11 cellular contexts compared by ENCODE assay signal in the genomic region with DNA sequence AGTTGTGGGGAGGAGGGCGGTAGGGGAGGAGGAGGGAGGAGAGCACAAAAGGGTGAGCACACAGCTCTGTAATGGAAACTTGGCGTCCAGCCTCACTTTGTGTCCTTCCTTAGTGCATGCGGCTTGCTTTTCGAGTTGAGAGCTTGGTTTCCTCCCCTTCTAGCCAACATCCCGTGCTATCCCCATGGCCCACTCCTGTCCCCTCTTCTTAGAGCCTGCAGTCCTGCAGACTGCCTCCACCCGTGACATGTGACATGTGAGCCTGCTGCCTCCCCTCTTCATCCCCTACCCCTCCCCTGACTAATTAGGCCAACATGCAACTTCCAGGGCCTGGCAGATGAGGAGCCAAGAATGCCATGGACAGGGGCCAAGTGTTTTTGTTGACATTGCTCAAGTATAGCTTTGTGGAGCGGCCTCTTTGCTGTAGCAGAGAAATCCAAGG.
A peak's percentile ranks its signal among the peaks of the same experiment; 100 is the strongest.
DNase-seq lines count a peak whose midpoint lies in the region; ATAC-seq and TF ChIP-seq lines count a peak whose summit lies in the region.
"Had no signal": no experiment of that assay in that cellular context is flagged by ENCODE, and none has a peak within 500 bp of the region (broad histone marks: within the 10 kb centered on the region; RNA-seq: fewer than 3 reads in every experiment).

No MANE protein-coding gene starts in this region.

- H2AFZ ChIP-seq in osteoblast (ENCODE audit: low read length): no peak overlapping the region

- TF ChIP-seq CTCF in fibroblast of villous mesenchyme (IDR thresholded peaks at IDR 0.05; ENCODE audit: insufficient read depth, low read depth, low read length): no peak
- TF ChIP-seq CTCF in osteoblast (IDR thresholded peaks at IDR 0.05; ENCODE audit: extremely low read depth, low read depth, low read length): no peak

- no peaks in the 10 kb centered on the region for H3K36me3 ChIP-seq in osteoblast (ENCODE audit: insufficient read depth, low read length)

- no peaks in the 10 kb centered on the region for H3K79me2 ChIP-seq in osteoblast (ENCODE audit: insufficient read depth, low read length)

- ATAC-seq in GM18519 (IDR thresholded peaks at IDR 0.05; ENCODE audit: low FRiP score, unreplicated experiment) (no peak), HG03354 (IDR thresholded peaks at IDR 0.05; ENCODE audit: poor library complexity, severe bottlenecking, unreplicated experiment) (no peak)

- H3K4me3 ChIP-seq in fibroblast of villous mesenchyme (ENCODE audit: low read depth, low read length) (no peak overlapping the region), osteoblast (ENCODE audit: insufficient read depth, low read length) (no peak overlapping the region)

- H3K4me1 ChIP-seq in osteoblast (ENCODE audit: insufficient read depth, low read length): no peaks in the 10 kb centered on the region

- H3K27me3 ChIP-seq in osteoblast (ENCODE audit: insufficient read depth, low read length): no peaks in the 10 kb centered on the region

- H3K27ac ChIP-seq in osteoblast (ENCODE audit: low read depth, low read length): no peak overlapping the region

- no peaks in the 10 kb centered on the region for H4K20me1 ChIP-seq in osteoblast (ENCODE audit: insufficient read depth, low read length)

- H3K9me3 ChIP-seq in osteoblast (ENCODE audit: low read depth, low read length): no peaks in the 10 kb centered on the region

- H3K4me2 ChIP-seq in osteoblast (ENCODE audit: insufficient read depth, low read length): no peak overlapping the region

- DNase-seq in C1 segment of cervical spinal cord (lab: John Stamatoyannopoulos, UW) (peak in 12 of 14 donors; percentile 6 to 55 (median 29)), NCI-H510A treated with DMSO at 0.1 percent for 48 hours (lab: John Stamatoyannopoulos, UW) (peak; percentile 91), fibroblast of villous mesenchyme (ENCODE audit: low read depth) (peak; percentile 69), osteoblast (ENCODE audit: insufficient read length, low spot score, missing footprints) (peak; percentile 30), NCI-H226 (no peak)
- DNase-seq in activated naive CD4-positive, alpha-beta T cell treated with anti-CD3 and anti-CD28 coated beads, Interleukin-2, amount 50 U/mL, for 16 hours: no peak
- DNase-seq: activated CD4-positive, alpha-beta T cell treated with anti-CD3 and anti-CD28 coated beads, Interleukin-2, amount 50 U/mL, for 48 hours; CD4-positive, CD25-positive, alpha-beta regulatory T cell; cortex of kidney had no signal

Comparison
In these comparisons a context has a peak if more than half of its experiments do, and no peak if none do; other contexts are left out.
1. DNase-seq: peak in C1 segment of cervical spinal cord (12 of 14), NCI-H510A treated with DMSO at 0.1 percent for 48 hours (single experiment), fibroblast of villous mesenchyme (single experiment) and osteoblast (single experiment); none in NCI-H226 (single experiment) and activated naive CD4-positive, alpha-beta T cell treated with anti-CD3 and anti-CD28 coated beads, Interleukin-2, amount 50 U/mL, for 16 hours (single experiment).